Comparison of ENCODE assay signal across 17 cellular contexts in genomic region chr10:124065382-124066155, GRCh38. TPM values are rescaled to one million over a fixed set of nuclear protein-coding genes. Genes with fewer than 3 reads are reported as not detected.
A peak's percentile ranks its signal among the peaks of the same experiment; 100 is the strongest.
DNase-seq lines count a peak whose midpoint lies in the region; ATAC-seq, FAIRE-seq and TF ChIP-seq lines count a peak whose summit lies in the region.
"Had no signal": no experiment of that assay in that cellular context is flagged by ENCODE, and none has a peak within 500 bp of the region (broad histone marks: within the 10 kb centered on the region; RNA-seq: fewer than 3 reads in every experiment).

No MANE protein-coding gene starts in this region.

- ATAC-seq in GM18867 (IDR thresholded peaks at IDR 0.05; ENCODE audit: unreplicated experiment): no peak
- ATAC-seq: activated CD8-positive, alpha-beta memory T cell treated with anti-CD3 and anti-CD28 coated beads, Interleukin-2, amount 10 ng/mL, durations not matched to agents 7 days and 5 days had no signal

- H3K27ac Mint-ChIP-seq in nephron progenitor cell: no peak overlapping the region

- no peak overlapping the region for H3K4ac ChIP-seq in H1 (replicated peaks; ENCODE audit: insufficient read length, low read depth, low read length)

- peaks cover 4% of the 10 kb centered on the region for H3F3A ChIP-seq in OCI-LY1 (ENCODE audit: insufficient read depth, low read length)

- H3K4me1 Mint-ChIP-seq in nephron progenitor cell: peaks cover 73% of the 10 kb centered on the region

- H3K18ac ChIP-seq in H1 (ENCODE audit: extremely low read depth, low read length): peak overlapping the region; percentile 40; the same call in 1 of the 2 replicates

- WGBS in H1 (ENCODE audit: extremely low coverage in 1 of 2, insufficient coverage in 1 of 2, insufficient read length in 1 of 2, insufficient replicate concordance in 2 of 2, low coverage in 1 of 2, low lambda C conversion rate in 2 of 2, missing lambda C conversion rate in 1 of 2), 2 experiments: 41% methylated on average over 12 of the region's 12 CpGs; no CpG with 5 or more reads in 1 of the 2 experiments

- H3K9me3 ChIP-seq in BLaER1 (no peaks in the 10 kb centered on the region), OCI-LY1 (ENCODE audit: low read length) (no peaks in the 10 kb centered on the region), H1 (ENCODE audit: insufficient read depth in 2 of 2, low read depth in 1 of 2, low read length in 1 of 2) (no peaks in the 10 kb centered on the region), Karpas-422 (ENCODE audit: low read length) (no peaks in the 10 kb centered on the region)
- H3K9me3 ChIP-seq: SK-N-SH, thoracic aorta had no signal

- POLR2A ChIA-PET in H1 (lab: Charles Lee; ENCODE audit: partially characterized antibody): interaction anchor here (1.0 to 3.6 kb wide), 5 partner anchors 10 to 39 kb away, joined by 3 to 20 read pairs (median 4); no protein-coding TSS in a partner anchor

- H3K27ac ChIP-seq in BLaER1: peak overlapping the region; percentile 69
- H3K27ac ChIP-seq in OCI-LY1 (ENCODE audit: low read depth, low read length, poor library complexity, severe bottlenecking): peak overlapping the region; percentile 98
- no peak overlapping the region for H3K27ac ChIP-seq in H1 (ENCODE audit: low read depth, low read length)
- no peak overlapping the region for H3K27ac ChIP-seq in Karpas-422 (ENCODE audit: low read length)
- H3K27ac ChIP-seq: thoracic aorta had no signal

- no peak for TF ChIP-seq POLR2A in H1 (IDR thresholded peaks at IDR 0.05; ENCODE audit: control extremely low read depth in 1 of 2, low read depth in 2 of 2, low read length in 2 of 2)

- H4K8ac ChIP-seq in H1 (ENCODE audit: extremely low read depth, insufficient read depth, low read length): no peak overlapping the region

- no peaks in the 10 kb centered on the region for H3K9me2 ChIP-seq in OCI-LY1 (ENCODE audit: low read depth, low read length)
- no peaks in the 10 kb centered on the region for H3K9me2 ChIP-seq in Karpas-422 (replicated peaks; ENCODE audit: insufficient read depth, low read length)
- H3K9me2 ChIP-seq: SK-N-SH had no signal

- FAIRE-seq in H1 (lab: Jason Lieb, UNC): no peak
- FAIRE-seq: A204.1 had no signal

- H3K23ac ChIP-seq in H1 (ENCODE audit: insufficient read length): no peak overlapping the region

- peaks cover 4% of the 10 kb centered on the region for H3K79me1 ChIP-seq in H1 (ENCODE audit: low read depth, low read length)

- no peaks in the 10 kb centered on the region for H3K79me2 ChIP-seq in OCI-LY1 (ENCODE audit: insufficient read depth, low read length)
- no peaks in the 10 kb centered on the region for H3K79me2 ChIP-seq in H1 (ENCODE audit: control insufficient read depth in 1 of 2, insufficient read depth in 2 of 2, low read length in 2 of 2)
- no peaks in the 10 kb centered on the region for H3K79me2 ChIP-seq in Karpas-422 (ENCODE audit: low read length)

- no peak overlapping the region for H3K56ac ChIP-seq in H1 (replicated peaks; ENCODE audit: insufficient read length, low read depth, low read length)

- CTCF ChIA-PET in H1 (lab: Charles Lee; ENCODE audit: partially characterized antibody): interaction anchor here (0.6 to 1.3 kb wide), 8 partner anchors 9 to 652 kb away, joined by 3 to 4 read pairs (median 3); no protein-coding TSS in a partner anchor

- no peaks in the 10 kb centered on the region for H3K23me2 ChIP-seq in H1 (ENCODE audit: low read depth, low read length)

- no peak overlapping the region for H2BK120ac ChIP-seq in H1 (replicated peaks; ENCODE audit: low read depth, low read length)

- H4K91ac ChIP-seq in H1 (replicated peaks; ENCODE audit: insufficient read length, low read length): no peak overlapping the region

- H3K36me3 Mint-ChIP-seq in nephron progenitor cell (ENCODE audit: low read depth): no peaks in the 10 kb centered on the region
- H3K36me3 Mint-ChIP-seq: activated CD8-positive, alpha-beta memory T cell treated with anti-CD3 and anti-CD28 coated beads, Interleukin-2, amount 10 ng/mL, durations not matched to agents 7 days and 5 days; activated naive CD8-positive, alpha-beta T cell treated with anti-CD3 and anti-CD28 coated beads for 36 hours had no signal

- peak overlapping the region; percentile 48 for H3K4me3 Mint-ChIP-seq in nephron progenitor cell
- H3K4me3 Mint-ChIP-seq: activated CD8-positive, alpha-beta memory T cell treated with anti-CD3 and anti-CD28 coated beads, Interleukin-2, amount 10 ng/mL, durations not matched to agents 7 days and 5 days had no signal

- no peak overlapping the region for H2BK5ac ChIP-seq in H1 (ENCODE audit: low read depth, low read length)

- no peak overlapping the region for H2BK12ac ChIP-seq in H1 (ENCODE audit: low read depth, low read length)

- H3K36me3 ChIP-seq in BLaER1: peaks cover 60% of the 10 kb centered on the region
- H3K36me3 ChIP-seq in OCI-LY1 (ENCODE audit: insufficient read depth, low read length): no peaks in the 10 kb centered on the region
- no peaks in the 10 kb centered on the region for H3K36me3 ChIP-seq in H1 (ENCODE audit: control insufficient read depth in 2 of 4, insufficient read depth in 4 of 4, low read length in 3 of 4)
- H3K36me3 ChIP-seq in Karpas-422 (ENCODE audit: insufficient read depth, low read length): no peaks in the 10 kb centered on the region
- H3K36me3 ChIP-seq: thoracic aorta had no signal

- no peaks in the 10 kb centered on the region for H3K27me3 ChIP-seq in BLaER1
- H3K27me3 ChIP-seq in OCI-LY1 (ENCODE audit: insufficient read depth, low read length): no peaks in the 10 kb centered on the region
- no peaks in the 10 kb centered on the region for H3K27me3 ChIP-seq in H1 (replicated peaks in 1 of 4; ENCODE audit: control insufficient read depth in 3 of 4, extremely low read depth in 1 of 4, insufficient read depth in 3 of 4, low read length in 3 of 4)
- no peaks in the 10 kb centered on the region for H3K27me3 ChIP-seq in Karpas-422 (ENCODE audit: low read length)

- H3K14ac ChIP-seq in H1 (ENCODE audit: insufficient read length): no peak overlapping the region

- H4K20me1 ChIP-seq in BLaER1 (peaks cover 93% of the 10 kb centered on the region), OCI-LY1 (ENCODE audit: insufficient read depth, low read length) (no peaks in the 10 kb centered on the region), H1 (replicated peaks in 1 of 2; ENCODE audit: control insufficient read depth in 1 of 2, insufficient read depth in 2 of 2, low read length in 2 of 2) (no peaks in the 10 kb centered on the region), Karpas-422 (ENCODE audit: insufficient read depth, low read depth, low read length) (no peaks in the 10 kb centered on the region)

- H3K4me1 ChIP-seq in BLaER1: peaks cover 88% of the 10 kb centered on the region
- H3K4me1 ChIP-seq in OCI-LY1 (ENCODE audit: insufficient read depth, low read length, severe bottlenecking): peaks cover 97% of the 10 kb centered on the region
- H3K4me1 ChIP-seq in H1 (replicated peaks in 1 of 4; ENCODE audit: control insufficient read depth in 3 of 4, insufficient read depth in 4 of 4, low read length in 3 of 4): peaks cover 4 to 29% (median 24%) of the 10 kb centered on the region in 4 experiments; a peak in 6 of 7 replicates
- no peaks in the 10 kb centered on the region for H3K4me1 ChIP-seq in Karpas-422 (ENCODE audit: low read length)

- H3K9ac ChIP-seq in BLaER1 (peak overlapping the region; percentile 45; the same call in 1 of the 2 replicates), OCI-LY1 (ENCODE audit: low read length) (peak overlapping the region; percentile 72), H1 (replicated peaks in 1 of 4; ENCODE audit: extremely low read depth in 1 of 4, low read depth in 3 of 4, low read length in 3 of 4) (no peak overlapping the region), Karpas-422 (ENCODE audit: low read length) (no peak overlapping the region)
- H3K9ac ChIP-seq: SK-N-SH had no signal

- H2BK15ac ChIP-seq in H1 (ENCODE audit: low read length): 0 out of 2 replicates have a peak overlapping the region, but pooled peaks have one; percentile 55

- peaks cover 7% of the 10 kb centered on the region for H3K27me3 Mint-ChIP-seq in nephron progenitor cell (ENCODE audit: low read depth, poor library complexity)
- H3K27me3 Mint-ChIP-seq: activated naive CD8-positive, alpha-beta T cell treated with anti-CD3 and anti-CD28 coated beads for 36 hours had no signal

- no peak overlapping the region for H3K4me3 ChIP-seq in BLaER1
- H3K4me3 ChIP-seq in OCI-LY1 (ENCODE audit: low read depth, low read length, poor library complexity, severe bottlenecking): peak overlapping the region; percentile 51
- peak overlapping the region in 1 of 4 experiments; percentile 39; a peak in 2 of 8 replicates for H3K4me3 ChIP-seq in H1 (ENCODE audit: extremely low read depth in 1 of 4, insufficient read depth in 2 of 4, low read depth in 3 of 4, low read length in 4 of 4)
- no peak overlapping the region for H3K4me3 ChIP-seq in Karpas-422 (ENCODE audit: low read length)
- H3K4me3 ChIP-seq: lung, thoracic aorta had no signal

- TF ChIP-seq RAD21 in H1 (IDR thresholded peaks at IDR 0.05 in 1 of 2, conservative IDR thresholded peaks at IDR 0.05 in 1 of 2; ENCODE audit: low read depth in 2 of 2, low read length in 2 of 2): no peak

- no peak overlapping the region for H2AK5ac ChIP-seq in H1 (ENCODE audit: low read depth, low read length)

- TF ChIP-seq EP300 in H1 (IDR thresholded peaks at IDR 0.05; ENCODE audit: borderline replicate concordance in 1 of 2, low read depth in 2 of 2, low read length in 2 of 2): no peak

- H4K5ac ChIP-seq in H1 (ENCODE audit: insufficient read length, low read depth, low read length): no peak overlapping the region

- DNase-seq in H1 (ENCODE audit: low read depth in 1 of 2, low spot score in 2 of 2): no peak
- peak; percentile 48 for DNase-seq in nephron progenitor cell
- DNase-seq in AG08395 (ENCODE audit: low spot score): no peak
- no peak for DNase-seq in NCI-H2107 treated with DMSO at 0.1 percent for 48 hours (lab: John Stamatoyannopoulos, UW; ENCODE audit: unreplicated experiment)
- no peak for DNase-seq in Karpas-422
- DNase-seq: activated CD8-positive, alpha-beta memory T cell treated with anti-CD3 and anti-CD28 coated beads, Interleukin-2, amount 10 ng/mL, durations not matched to agents 7 days and 5 days; activated naive CD8-positive, alpha-beta T cell treated with anti-CD3 and anti-CD28 coated beads for 36 hours; NCI-H2081; NK-92 treated with Interleukin-12 subunit alpha and Interleukin-12 subunit beta, amount 100 ng/mL, for 24 hours; SK-N-SH; stimulated activated CD4-positive, alpha-beta T cell treated with anti-CD3 and anti-CD28 coated beads, Interleukin-12 subunit alpha, Interleukin-12 subunit beta, amount 100 ng/mL, for 4 hours had no signal

- TF ChIP-seq CTCF in OCI-LY1 (IDR thresholded peaks at IDR 0.05; ENCODE audit: low read length): no peak
- no peak for TF ChIP-seq CTCF in H1 (IDR thresholded peaks at IDR 0.05; ENCODE audit: control extremely low read depth in 1 of 3, insufficient read depth in 1 of 3, low read depth in 1 of 3, low read length in 3 of 3)
- no peak for TF ChIP-seq CTCF in nephron progenitor cell (IDR thresholded peaks at IDR 0.05)

- H2BK20ac ChIP-seq in H1 (ENCODE audit: low read length): no peak overlapping the region

- H2AFZ ChIP-seq in OCI-LY1 (ENCODE audit: low read length) (no peak overlapping the region), H1 (ENCODE audit: low read length) (no peak overlapping the region), Karpas-422 (ENCODE audit: low read length) (no peak overlapping the region)

- H3K9me3 Mint-ChIP-seq in nephron progenitor cell: no peaks in the 10 kb centered on the region
- H3K9me3 Mint-ChIP-seq: activated naive CD8-positive, alpha-beta T cell treated with anti-CD3 and anti-CD28 coated beads for 36 hours had no signal

- H3K4me2 ChIP-seq in BLaER1 (peak overlapping the region; percentile 99), OCI-LY1 (ENCODE audit: low read length) (peak overlapping the region; percentile 83), H1 (ENCODE audit: insufficient read depth in 1 of 2, low read depth in 2 of 2, low read length in 2 of 2) (peak overlapping the region; percentile 25 to 63), Karpas-422 (ENCODE audit: low read depth, low read length, poor library complexity, severe bottlenecking) (no peak overlapping the region)
- H3K4me2 ChIP-seq: SK-N-SH had no signal

RNA-seq across cellular contexts. Expression of gene CHST15, which starts 27.8 kb away (rescaled TPM):
- total RNA-seq in H1 (2021; fragmentation: NEBNext Ultra II Directional; extraction: Animal tissue kit (Norgen Biotek cat#: 25700)): 9.1 and 9.4 TPM in 2 replicates
- polyA plus RNA-seq in H1 (2011; rRNA removed): 7.4 and 8.8 TPM in 2 replicates
- 6.8 TPM for polyA plus RNA-seq in H1 (2011; cell fraction: cytosol; rRNA removed)
- polyA plus RNA-seq in H1 (2011; cell fraction: nucleus; rRNA removed): 9.3 TPM
- polyA plus RNA-seq in H1 (2012, experiment 1 of 2): 5.7 to 7.3 TPM (median 6.0 TPM) in 4 replicates
- 2.3 TPM for polyA plus RNA-seq in H1 (2012, experiment 2 of 2)
- polyA plus RNA-seq in H1 (2013, experiment 1 of 2): 4.7 TPM
- polyA plus RNA-seq in H1 (2013, experiment 2 of 2): 5.0 TPM
- 17.4 and 19.5 TPM in 2 replicates for polyA minus RNA-seq in H1 (2011; rRNA and poly(A)+ RNA removed)
- polyA minus RNA-seq in H1 (2011; cell fraction: cytosol; rRNA and poly(A)+ RNA removed): 7.5 TPM
- 15.1 TPM for polyA minus RNA-seq in H1 (2011; cell fraction: nucleus; rRNA and poly(A)+ RNA removed)
- total RNA-seq in Karpas-422 (2014; rRNA removed; shearing (Covaris generic); ENCODE audit: low replicate concordance): 0.07 TPM in 1 of 2 replicates, not detected in the other

Comparison
In these comparisons a context has a peak if more than half of its experiments do, and no peak if none do; other contexts are left out.
1. H3K27ac ChIP-seq: peak in BLaER1 (single experiment) and OCI-LY1 (single experiment); none in H1 (single experiment) and Karpas-422 (single experiment).
2. H3K9ac ChIP-seq: peak in BLaER1 (single experiment) and OCI-LY1 (single experiment); none in H1 (0 of 4) and Karpas-422 (single experiment).